17 cellular contexts compared by ENCODE assay signal in the genomic region with DNA sequence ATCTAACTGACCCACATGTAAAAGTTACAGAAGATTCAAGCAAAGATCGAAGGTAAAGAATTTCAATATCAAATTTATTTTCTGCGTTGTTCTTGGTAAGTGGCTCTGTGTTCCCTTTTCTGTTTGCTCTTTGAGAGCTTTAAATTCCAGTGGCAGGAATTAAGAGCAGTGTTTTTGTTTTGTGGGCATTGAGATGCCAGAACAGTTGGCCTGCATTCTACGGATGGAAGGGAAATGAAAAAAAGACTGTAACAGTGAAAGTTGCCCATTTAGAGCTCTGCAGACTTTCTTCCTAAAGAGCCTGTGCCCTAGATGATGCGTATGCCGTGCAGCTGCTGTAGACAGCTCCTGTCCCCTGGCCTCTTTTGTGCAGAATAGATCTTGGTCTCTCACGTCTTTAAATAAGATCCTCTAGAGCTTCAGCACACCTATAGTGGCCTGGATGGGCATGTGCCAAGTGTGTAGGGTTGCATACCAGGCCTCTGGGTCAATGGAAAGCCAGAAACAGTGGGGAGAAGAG. TPM values are rescaled to one million over a fixed set of nuclear protein-coding genes. Genes with fewer than 3 reads are reported as not detected.
DNase-seq lines count a peak whose midpoint lies in the region; ATAC-seq and TF ChIP-seq lines count a peak whose summit lies in the region.
"Had no signal": no experiment of that assay in that cellular context is flagged by ENCODE, and none has a peak within 500 bp of the region (broad histone marks: within the 10 kb centered on the region; RNA-seq: fewer than 3 reads in every experiment).

No MANE protein-coding gene starts in this region.

- no peaks in the 10 kb centered on the region for H3K9me3 Mint-ChIP-seq in CD4-positive, alpha-beta T cell

- no peaks in the 10 kb centered on the region for H3K9me3 ChIP-seq in CD4-positive, alpha-beta T cell (ENCODE audit: control insufficient read depth, low read length)
- no peaks in the 10 kb centered on the region for H3K9me3 ChIP-seq in neuronal stem cell (replicated peaks in 1 of 2; ENCODE audit: control insufficient read depth in 2 of 2, insufficient read depth in 1 of 2, low read depth in 1 of 2, low read length in 2 of 2)
- H3K9me3 ChIP-seq: breast epithelium, Caco-2, esophagus squamous epithelium had no signal

- no peak overlapping the region for H2BK15ac ChIP-seq in neuronal stem cell (ENCODE audit: low read length)

- no peak overlapping the region for H3K4me2 ChIP-seq in neuronal stem cell (ENCODE audit: insufficient read depth, low read length, poor library complexity, severe bottlenecking)

- ATAC-seq in CD4-positive, alpha-beta T cell (ENCODE audit: poor library complexity), result no peak
- no peak for ATAC-seq in GM19455 (IDR thresholded peaks at IDR 0.05; ENCODE audit: unreplicated experiment)
- ATAC-seq: GM12878, right cardiac atrium had no signal

- H2AFZ ChIP-seq in neuronal stem cell (ENCODE audit: low read length), result no peak overlapping the region

- no peaks in the 10 kb centered on the region for H3K36me3 ChIP-seq in neuronal stem cell (replicated peaks in 1 of 2; ENCODE audit: control insufficient read depth in 2 of 2, insufficient read depth in 2 of 2, low read length in 2 of 2)
- H3K36me3 ChIP-seq: breast epithelium had no signal

- TF ChIP-seq CTCF in CD4-positive, alpha-beta T cell (IDR thresholded peaks at IDR 0.05), result no peak
- no peak for TF ChIP-seq CTCF in VCaP (conservative IDR thresholded peaks at IDR 0.05)
- TF ChIP-seq CTCF in dorsolateral prefrontal cortex (IDR thresholded peaks at IDR 0.05 in 54 of 56, conservative IDR thresholded peaks at IDR 0.05 in 2 of 56; ENCODE audit: low read depth in 1 of 56, partially characterized antibody in 56 of 56), result no peak

- H2BK5ac ChIP-seq in neuronal stem cell (ENCODE audit: low read length), result no peak overlapping the region

- peak overlapping the region; percentile 79 for H3K27ac Mint-ChIP-seq in CD4-positive, alpha-beta T cell

- H3K4me1 ChIP-seq in neuronal stem cell (ENCODE audit: control insufficient read depth in 2 of 2, insufficient read depth in 1 of 2, low read depth in 1 of 2, low read length in 2 of 2), result peaks cover 0 to 4% of the 10 kb centered on the region in 2 donors
- H3K4me1 ChIP-seq: breast epithelium, Caco-2 had no signal

- H3K4me1 Mint-ChIP-seq in CD4-positive, alpha-beta T cell (ENCODE audit: low read depth), result peaks cover 46% of the 10 kb centered on the region

- H3K79me1 ChIP-seq in neuronal stem cell (ENCODE audit: low read depth, low read length), result no peaks in the 10 kb centered on the region

- no peak overlapping the region for H3K9ac ChIP-seq in neuronal stem cell (ENCODE audit: low read depth, low read length, poor library complexity)

- no peaks in the 10 kb centered on the region for H3K27me3 ChIP-seq in CD4-positive, alpha-beta T cell (ENCODE audit: control insufficient read depth, insufficient read depth, low read length)
- no peaks in the 10 kb centered on the region for H3K27me3 ChIP-seq in dorsolateral prefrontal cortex
- no peaks in the 10 kb centered on the region for H3K27me3 ChIP-seq in neuronal stem cell (ENCODE audit: control insufficient read depth in 3 of 3, insufficient read depth in 3 of 3, low read depth in 1 of 3, low read length in 3 of 3)
- H3K27me3 ChIP-seq: breast epithelium, esophagus squamous epithelium had no signal

- H4K91ac ChIP-seq in neuronal stem cell (ENCODE audit: low read depth, low read length, poor library complexity), result no peak overlapping the region

- H3K4me3 ChIP-seq in dorsolateral prefrontal cortex (peak overlapping the region in 4 of 59 donors; percentile 0 to 28 (median 15)), neuronal stem cell (ENCODE audit: low read length in 2 of 2) (no peak overlapping the region)
- H3K4me3 ChIP-seq: breast epithelium, esophagus squamous epithelium, GM12878 had no signal

- H4K8ac ChIP-seq in neuronal stem cell (ENCODE audit: low read depth, low read length), result no peak overlapping the region

- H3K18ac ChIP-seq in neuronal stem cell (ENCODE audit: low read length), result peak overlapping the region; percentile 23

- POLR2A ChIA-PET in CD4-positive, alpha-beta T cell (lab: Charles Lee), result no interaction called here

- H2BK12ac ChIP-seq in neuronal stem cell (ENCODE audit: low read length), result no peak overlapping the region

- H3K4me3 Mint-ChIP-seq in CD4-positive, alpha-beta T cell, result no peak overlapping the region

- H3K27me3 Mint-ChIP-seq in CD4-positive, alpha-beta T cell, result no peaks in the 10 kb centered on the region

- intact Hi-C loops in CD4-positive, alpha-beta T cell (cut with DNase I, micrococcal nuclease), result no loop called here
- intact Hi-C loops in dorsolateral prefrontal cortex (cut with DNase I), result no loop called here

- no peak overlapping the region for H3K23ac ChIP-seq in neuronal stem cell (ENCODE audit: low read depth, low read length, poor library complexity)

- no peak overlapping the region for H2AK5ac ChIP-seq in neuronal stem cell (ENCODE audit: low read depth, low read length)

- no peak for DNase-seq in CD4-positive, alpha-beta T cell
- DNase-seq in dorsolateral prefrontal cortex (no peak), neuronal stem cell (ENCODE audit: low spot score) (no peak), middle frontal gyrus (ENCODE audit: extremely low spot score, low spot score) (no peak), NCI-H2107 (lab: John Stamatoyannopoulos, UW) (no peak), retina (no peak)
- DNase-seq: activated CD8-positive, alpha-beta memory T cell treated with anti-CD3 and anti-CD28 coated beads for 24 hours; activated gamma-delta T cell treated with Interleukin-2 at 50 U/mL for 16 hours; Caco-2; esophagus squamous epithelium; NCI-H1694; NCI-H226; right cardiac atrium had no signal

- H3K4ac ChIP-seq in neuronal stem cell (ENCODE audit: low read length), result no peak overlapping the region

- H3K36me3 Mint-ChIP-seq in CD4-positive, alpha-beta T cell (ENCODE audit: low read depth), result peaks cover 86% of the 10 kb centered on the region

- no peak overlapping the region for H3K27ac ChIP-seq in CD4-positive, alpha-beta T cell (ENCODE audit: low read depth, low read length)
- H3K27ac ChIP-seq in VCaP, result peak overlapping the region; percentile 68
- peak overlapping the region in 58 of 59 donors; percentile 24 to 95 (median 82) for H3K27ac ChIP-seq in dorsolateral prefrontal cortex
- H3K27ac ChIP-seq in neuronal stem cell (replicated peaks; ENCODE audit: low read length), result no peak overlapping the region
- H3K27ac ChIP-seq: breast epithelium, esophagus squamous epithelium had no signal

- H2BK120ac ChIP-seq in neuronal stem cell (ENCODE audit: low read depth, low read length), result no peak overlapping the region

- CTCF ChIA-PET in CD4-positive, alpha-beta T cell (lab: Charles Lee), result no interaction called here

- WGBS in neuronal stem cell (ENCODE audit: extremely low coverage in 2 of 2, insufficient read length in 2 of 2, insufficient replicate concordance in 1 of 2), 2 donors, result no CpG with 5 or more reads among the region's 6 CpGs

- H3K14ac ChIP-seq in neuronal stem cell (ENCODE audit: low read length), result no peak overlapping the region

RNA-seq across cellular contexts. Expression of gene KAT2B, which starts 58.8 kb away (rescaled TPM):
- 10 to 100 TPM; 50.9 to 54.4 TPM for total RNA-seq in CD4-positive, alpha-beta T cell
- 100 to 1,000 TPM in 47 of 120 experiments, 10 to 100 TPM in 73; 45.8 to 193 (median 92.8) TPM for total RNA-seq in dorsolateral prefrontal cortex
- polyA plus RNA-seq in neuronal stem cell (2013, experiment 1 of 2), result 7.6 TPM
- polyA plus RNA-seq in neuronal stem cell (2013, experiment 2 of 2), result 7.5 TPM

Comparison
In these comparisons a context has a peak if more than half of its experiments do, and no peak if none do; other contexts are left out.
1. H3K27ac ChIP-seq: peak in VCaP (single experiment) and dorsolateral prefrontal cortex (58 of 59); none in CD4-positive, alpha-beta T cell (single experiment) and neuronal stem cell (single experiment).